8 cellular contexts compared by ENCODE assay signal in genomic region chr1:192516776-192517297, GRCh38. TPM values are rescaled to one million over a fixed set of nuclear protein-coding genes. Genes with fewer than 3 reads are reported as not detected.
DNase-seq lines count a peak whose midpoint lies in the region; ATAC-seq and TF ChIP-seq lines count a peak whose summit lies in the region.

No MANE protein-coding gene starts in this region.

- WGBS in right cardiac atrium = 70% methylated on average over 11 of the region's 11 CpGs
- WGBS in hepatocyte (ENCODE audit: low lambda C conversion rate, missing lambda C conversion rate) = 64% methylated on average over 11 of the region's 11 CpGs

- no peaks in the 10 kb centered on the region for H3K9me2 ChIP-seq in hepatocyte (replicated peaks; ENCODE audit: insufficient read depth)

- intact Hi-C loops in right cardiac atrium (cut with DNase I) = no loop called here

- H2AFZ ChIP-seq in hepatocyte = no peak overlapping the region

- H3K4me2 ChIP-seq in hepatocyte = no peak overlapping the region

- no peaks in the 10 kb centered on the region for H3K79me2 ChIP-seq in hepatocyte

- no peak overlapping the region for H3K4me3 ChIP-seq in right cardiac atrium (ENCODE audit: low read length)
- H3K4me3 ChIP-seq in hepatocyte = no peak overlapping the region

- POLR2A ChIA-PET in GM10248 (lab: Yijun Ruan, JAX) = interaction anchor here (0.9 to 1.4 kb wide), 3 partner anchors 23 to 64 kb away, joined by 4 to 5 read pairs (median 4); no protein-coding TSS in a partner anchor

- TF ChIP-seq CTCF in GM10248 (IDR thresholded peaks at IDR 0.05; ENCODE audit: control extremely low read depth, extremely low read depth, low read depth, missing control alignments) (no peak), hepatocyte (IDR thresholded peaks at IDR 0.05; ENCODE audit: poor library complexity) (no peak)

- DNase-seq in GM10248 (ENCODE audit: extremely low spot score) (peak; percentile 52), LHCN-M2 (ENCODE audit: low read depth) (peak; percentile 100), right cardiac atrium (no peak), mesenteric fat pad (ENCODE audit: low spot score) (no peak), hepatocyte (ENCODE audit: low spot score) (no peak)
- DNase-seq in activated CD4-positive, alpha-beta T cell treated with anti-CD3 and anti-CD28 coated beads, Interleukin-2, amount 50 U/mL, for 48 hours = peak; percentile 16 to 39
- DNase-seq in stimulated activated CD8-positive, alpha-beta memory T cell treated with anti-CD3 and anti-CD28 coated beads, Interleukin-4, amount 100 ng/mL, for 48 hours = peak; percentile 52

- H3K27me3 ChIP-seq in right cardiac atrium (ENCODE audit: control insufficient read depth, insufficient read depth) (no peaks in the 10 kb centered on the region), hepatocyte (no peaks in the 10 kb centered on the region)

- no peak overlapping the region for H3K27ac ChIP-seq in right cardiac atrium (ENCODE audit: low read length)
- no peak overlapping the region for H3K27ac ChIP-seq in hepatocyte

- H3K9me3 ChIP-seq in right cardiac atrium (ENCODE audit: control insufficient read depth, low read length) (no peaks in the 10 kb centered on the region), hepatocyte (ENCODE audit: low read depth) (no peaks in the 10 kb centered on the region)

- no peaks in the 10 kb centered on the region for H4K20me1 ChIP-seq in hepatocyte (ENCODE audit: insufficient read depth, poor library complexity, severe bottlenecking)

- CTCF ChIA-PET in GM10248 (lab: Yijun Ruan, JAX) = interaction anchor here (1.0 to 4.1 kb wide), 11 partner anchors 10 to 94 kb away, joined by 3 to 33 read pairs (median 4); no protein-coding TSS in a partner anchor

- H3K4me1 ChIP-seq in right cardiac atrium (ENCODE audit: control insufficient read depth, insufficient read depth, low read length) = no peaks in the 10 kb centered on the region
- H3K4me1 ChIP-seq in hepatocyte (ENCODE audit: insufficient read depth) = no peaks in the 10 kb centered on the region

- H3K36me3 ChIP-seq in hepatocyte (replicated peaks; ENCODE audit: insufficient read depth, low read depth) = no peaks in the 10 kb centered on the region

- ATAC-seq in GM21576 (IDR thresholded peaks at IDR 0.05; ENCODE audit: unreplicated experiment) (peak; percentile 98), right cardiac atrium (peak; percentile 51 to 71)

RNA-seq across cellular contexts. Expression of gene RGS1, which starts 58.7 kb away (rescaled TPM):
- 0.11 and 0.19 TPM in 2 replicates for total RNA-seq in LHCN-M2 (2014; rRNA removed)
- polyA plus RNA-seq in LHCN-M2 (2012) = not detected
- 1 to 10 TPM in 2 of 4 donors, under 1 TPM in 2; 0.37 to 9.2 (median 1.7) TPM for total RNA-seq in right cardiac atrium
- 5.5 TPM for polyA plus RNA-seq in right cardiac atrium
- total RNA-seq in mesenteric fat pad = 35.9 TPM
- total RNA-seq in hepatocyte = 4.8 and 9.8 TPM in 2 replicates
- 4.0 and 5.6 TPM in 2 replicates for polyA plus RNA-seq in hepatocyte

Comparison
In these comparisons a context has a peak if more than half of its experiments do, and no peak if none do; other contexts are left out.
1. DNase-seq: peak in GM10248 (single experiment), LHCN-M2 (single experiment), activated CD4-positive, alpha-beta T cell treated with anti-CD3 and anti-CD28 coated beads, Interleukin-2, amount 50 U/mL, for 48 hours (2 of 2) and stimulated activated CD8-positive, alpha-beta memory T cell treated with anti-CD3 and anti-CD28 coated beads, Interleukin-4, amount 100 ng/mL, for 48 hours (single experiment); none in right cardiac atrium (0 of 3), mesenteric fat pad (single experiment) and hepatocyte (single experiment).